ENCODE assay signal across 34 cellular contexts in genomic region chr1:110914676-110915075, GRCh38. TPM values are rescaled to one million over a fixed set of nuclear protein-coding genes. Genes with fewer than 3 reads are reported as not detected.
"Had no signal": no experiment of that assay in that cellular context is flagged by ENCODE, and none has a peak within 500 bp of the region (broad histone marks: within the 10 kb centered on the region; RNA-seq: fewer than 3 reads in every experiment).

No MANE protein-coding gene starts in this region.

- H3K36me3 Mint-ChIP-seq: brain had no signal

- H3K4me3 Mint-ChIP-seq: activated CD4-positive, alpha-beta memory T cell treated with anti-CD3 and anti-CD28 coated beads for 36 hours; activated CD4-positive, alpha-beta T cell treated with anti-CD3 and anti-CD28 coated beads for 36 hours; activated CD4-positive, alpha-beta T cell treated with anti-CD3 and anti-CD28 coated beads, Interleukin-2, amount 10 ng/mL, durations not matched to agents 24 days and 14 days; activated naive CD4-positive, alpha-beta T cell treated with anti-CD3 and anti-CD28 coated beads, Interleukin-2, amount 10 ng/mL, durations not matched to agents 7 days and 5 days; activated naive CD8-positive, alpha-beta T cell treated with anti-CD3 and anti-CD28 coated beads, Interleukin-2, amount 10 ng/mL, durations not matched to agents 7 days and 5 days; activated T-cell treated with anti-CD3 and anti-CD28 coated beads, Interleukin-2, amount 50 U/mL, for 24 hours; activated T-cell treated with anti-CD3 and anti-CD28 coated beads, Interleukin-2, amount 50 U/mL, for 72 hours; brain; effector memory CD8-positive, alpha-beta T cell; T-helper 17 cell; T-helper 2 cell treated with Interferon-gamma antibody and Interleukin-4, amounts not matched to agents 5 μg/mL and 100 μg/mL, for 36 hours had no signal

- H3K4me1 Mint-ChIP-seq: brain had no signal

- H3K36me3 ChIP-seq: ascending aorta, esophagus squamous epithelium, gastroesophageal sphincter, heart right ventricle had no signal

- ATAC-seq: activated CD4-positive, alpha-beta T cell treated with anti-CD3 and anti-CD28 coated beads for 36 hours; activated naive CD4-positive, alpha-beta T cell treated with anti-CD3 and anti-CD28 coated beads, Interleukin-2, amount 50 U/mL, for 72 hours; activated T-cell treated with anti-CD3 and anti-CD28 coated beads, Interleukin-2, amount 50 U/mL, for 72 hours; effector memory CD8-positive, alpha-beta T cell; gastroesophageal sphincter; heart right ventricle; T-helper 17 cell had no signal

- H3K4me1 ChIP-seq: ascending aorta, esophagus squamous epithelium, gastroesophageal sphincter had no signal

- H3K27me3 ChIP-seq: ascending aorta, esophagus squamous epithelium, gastroesophageal sphincter, heart right ventricle had no signal

- H3K4me3 ChIP-seq: ascending aorta, esophagus squamous epithelium, gastroesophageal sphincter, heart right ventricle had no signal

- H3K27ac ChIP-seq: ascending aorta, epithelial cell of prostate, esophagus squamous epithelium, gastroesophageal sphincter, heart right ventricle had no signal

- H3K27ac Mint-ChIP-seq: activated CD4-positive, alpha-beta memory T cell treated with anti-CD3 and anti-CD28 coated beads for 36 hours; activated CD4-positive, alpha-beta T cell treated with anti-CD3 and anti-CD28 coated beads for 36 hours; activated CD4-positive, alpha-beta T cell treated with anti-CD3 and anti-CD28 coated beads, Interleukin-2, amount 10 ng/mL, durations not matched to agents 24 days and 14 days; activated naive CD4-positive, alpha-beta T cell treated with anti-CD3 and anti-CD28 coated beads, Interleukin-2, amount 10 ng/mL, durations not matched to agents 7 days and 5 days; activated naive CD4-positive, alpha-beta T cell treated with anti-CD3 and anti-CD28 coated beads, Interleukin-2, amount 50 U/mL, for 72 hours; activated naive CD8-positive, alpha-beta T cell treated with anti-CD3 and anti-CD28 coated beads, Interleukin-2, amount 10 ng/mL, durations not matched to agents 7 days and 5 days; activated T-cell treated with anti-CD3 and anti-CD28 coated beads, Interleukin-2, amount 50 U/mL, for 24 hours; brain; effector memory CD8-positive, alpha-beta T cell; T-helper 17 cell; T-helper 2 cell treated with Interferon-gamma antibody and Interleukin-4, amounts not matched to agents 5 μg/mL and 100 μg/mL, for 36 hours had no signal

- H3K27me3 Mint-ChIP-seq: activated CD4-positive, alpha-beta memory T cell treated with anti-CD3 and anti-CD28 coated beads for 36 hours; activated CD4-positive, alpha-beta T cell treated with anti-CD3 and anti-CD28 coated beads for 36 hours; activated T-cell treated with anti-CD3 and anti-CD28 coated beads, Interleukin-2, amount 50 U/mL, for 24 hours; effector memory CD8-positive, alpha-beta T cell; T-helper 17 cell had no signal

- DNase-seq: activated CD4-positive, alpha-beta memory T cell treated with anti-CD3 and anti-CD28 coated beads for 36 hours; activated CD4-positive, alpha-beta T cell treated with anti-CD3 and anti-CD28 coated beads for 36 hours; activated CD4-positive, CD25-positive, alpha-beta regulatory T cell; activated CD4-positive, CD25-positive, alpha-beta regulatory T cell treated with anti-CD3 and anti-CD28 coated beads, Interleukin-2, amount 50 U/mL, for 72 hours; activated CD8-positive, alpha-beta memory T cell treated with anti-CD3 and anti-CD28 coated beads, Interleukin-2, amount 50 U/mL, for 48 hours; activated gamma-delta T cell; activated naive CD4-positive, alpha-beta T cell; activated naive CD4-positive, alpha-beta T cell treated with anti-CD3 and anti-CD28 coated beads, Interleukin-2, amount 10 ng/mL, durations not matched to agents 7 days and 5 days; activated naive CD8-positive, alpha-beta T cell treated with anti-CD3 and anti-CD28 coated beads, Interleukin-2, amount 10 ng/mL, durations not matched to agents 7 days and 5 days; activated T-cell treated with anti-CD3 and anti-CD28 coated beads for 4 hours; activated T-cell treated with anti-CD3 and anti-CD28 coated beads, Interleukin-2, amount 50 U/mL, for 24 hours; activated T-cell treated with anti-CD3 and anti-CD28 coated beads, Interleukin-2, amount 50 U/mL, for 72 hours; caudate nucleus; cortex of kidney; dermis blood vessel endothelial cell; effector CD4-positive, alpha-beta T cell; effector memory CD8-positive, alpha-beta T cell; esophagus squamous epithelium; foreskin melanocyte; heart right ventricle; T-helper 1 cell; T-helper 17 cell; T1000 had no signal

RNA-seq across cellular contexts. Expression of gene CD53, which starts 41.7 kb away (rescaled TPM):
- total RNA-seq: chondrocyte, dermis blood vessel endothelial cell, fibroblast of lung, fibroblast of villous mesenchyme, glomerular endothelial cell had no signal
- polyA plus RNA-seq: fibroblast of lung had no signal
